8 cellular contexts compared by ENCODE assay signal in genomic region chr17:63834431-63835166, GRCh38. TPM values are rescaled to one million over a fixed set of nuclear protein-coding genes. Genes with fewer than 3 reads are reported as not detected.
DNase-seq lines count a peak whose midpoint lies in the region; ATAC-seq and TF ChIP-seq lines count a peak whose summit lies in the region.

No MANE protein-coding gene starts in this region.

- peaks cover 52% of the 10 kb centered on the region for H3K4me1 ChIP-seq in left ventricle myocardium inferior
- H3K4me1 ChIP-seq in naive thymus-derived CD4-positive, alpha-beta T cell (ENCODE audit: control insufficient read depth in 2 of 2, insufficient read depth in 2 of 2, low read length in 2 of 2), result peaks cover 23 to 42% of the 10 kb centered on the region in 2 donors

- H3K27me3 ChIP-seq in left ventricle myocardium inferior (ENCODE audit: low read depth), result no peaks in the 10 kb centered on the region
- H3K27me3 ChIP-seq in naive thymus-derived CD4-positive, alpha-beta T cell (ENCODE audit: control insufficient read depth in 2 of 2, insufficient read depth in 2 of 2, low read length in 2 of 2), result no peaks in the 10 kb centered on the region

- H3K4me3 Mint-ChIP-seq in activated CD8-positive, alpha-beta T cell treated with anti-CD3 and anti-CD28 coated beads for 36 hours, result no peak overlapping the region
- H3K4me3 Mint-ChIP-seq in endothelial cell (ENCODE audit: unreplicated experiment), result no peak overlapping the region
- H3K4me3 Mint-ChIP-seq in naive thymus-derived CD4-positive, alpha-beta T cell, result peak overlapping the region in 1 of 10 donors; percentile 37

- no peaks in the 10 kb centered on the region for H3K27me3 Mint-ChIP-seq in activated CD8-positive, alpha-beta T cell treated with anti-CD3 and anti-CD28 coated beads for 36 hours
- peaks cover 14% of the 10 kb centered on the region for H3K27me3 Mint-ChIP-seq in endothelial cell (ENCODE audit: unreplicated experiment)
- no peaks in the 10 kb centered on the region for H3K27me3 Mint-ChIP-seq in naive thymus-derived CD4-positive, alpha-beta T cell

- H3K9me3 Mint-ChIP-seq in activated CD8-positive, alpha-beta T cell treated with anti-CD3 and anti-CD28 coated beads for 36 hours, result no peaks in the 10 kb centered on the region
- H3K9me3 Mint-ChIP-seq in endothelial cell (ENCODE audit: unreplicated experiment), result no peaks in the 10 kb centered on the region
- no peaks in the 10 kb centered on the region for H3K9me3 Mint-ChIP-seq in naive thymus-derived CD4-positive, alpha-beta T cell

- H3K36me3 Mint-ChIP-seq in activated CD8-positive, alpha-beta T cell treated with anti-CD3 and anti-CD28 coated beads for 36 hours (ENCODE audit: low read depth), result peaks cover 56% of the 10 kb centered on the region
- H3K36me3 Mint-ChIP-seq in endothelial cell (ENCODE audit: low read depth, unreplicated experiment), result peaks cover 47% of the 10 kb centered on the region
- H3K36me3 Mint-ChIP-seq in naive thymus-derived CD4-positive, alpha-beta T cell, result peaks cover 8 to 48% (median 25%) of the 10 kb centered on the region in 5 donors

- peaks cover 78% of the 10 kb centered on the region for H3K36me3 ChIP-seq in left ventricle myocardium inferior
- H3K36me3 ChIP-seq in naive thymus-derived CD4-positive, alpha-beta T cell (ENCODE audit: control insufficient read depth in 2 of 3, insufficient read depth in 3 of 3, low read length in 3 of 3), result peaks cover 15 to 87% (median 18%) of the 10 kb centered on the region in 3 experiments

- peaks cover 47% of the 10 kb centered on the region for H3K4me1 Mint-ChIP-seq in activated CD8-positive, alpha-beta T cell treated with anti-CD3 and anti-CD28 coated beads for 36 hours (ENCODE audit: low read depth)
- H3K4me1 Mint-ChIP-seq in endothelial cell (ENCODE audit: unreplicated experiment), result peaks cover 25% of the 10 kb centered on the region
- peaks cover 21 to 77% (median 67%) of the 10 kb centered on the region in 7 donors for H3K4me1 Mint-ChIP-seq in naive thymus-derived CD4-positive, alpha-beta T cell

- H3K9me3 ChIP-seq in left ventricle myocardium inferior (replicated peaks), result no peaks in the 10 kb centered on the region
- no peaks in the 10 kb centered on the region for H3K9me3 ChIP-seq in naive thymus-derived CD4-positive, alpha-beta T cell (ENCODE audit: control insufficient read depth in 2 of 3, low read length in 3 of 3)

- CTCF ChIA-PET in activated CD8-positive, alpha-beta T cell treated with anti-CD3 and anti-CD28 coated beads for 36 hours (lab: Charles Lee), result interaction anchor here (0.7 to 4.0 kb wide), 16 partner anchors 9 to 171 kb away, joined by 3 to 15 read pairs (median 4); partner anchors contain the start of gene CCDC47
- CTCF ChIA-PET in naive thymus-derived CD4-positive, alpha-beta T cell (lab: Charles Lee), result interaction anchor here (0.6 to 1.7 kb wide), 14 partner anchors 9 to 357 kb away, joined by 3 to 5 read pairs (median 3); partner anchors contain the start of gene CCDC47

- no peak for DNase-seq in left ventricle myocardium inferior
- no peak for DNase-seq in Right ventricle myocardium inferior (ENCODE audit: missing footprints)
- DNase-seq in NCI-H82 (lab: John Stamatoyannopoulos, UW), result peak; percentile 83
- DNase-seq in activated CD8-positive, alpha-beta T cell treated with anti-CD3 and anti-CD28 coated beads for 36 hours, result peak; percentile 61
- peak; percentile 72 for DNase-seq in endothelial cell (ENCODE audit: low spot score)
- DNase-seq in naive thymus-derived CD4-positive, alpha-beta T cell, result peak in 8 of 9 donors; percentile 45 to 72 (median 61)
- no peak for DNase-seq in ureter (ENCODE audit: low spot score)

- POLR2A ChIA-PET in activated CD8-positive, alpha-beta T cell treated with anti-CD3 and anti-CD28 coated beads for 36 hours (lab: Charles Lee), result interaction anchor here (0.6 to 11.6 kb wide), 9 partner anchors 5 to 312 kb away, joined by 3 to 188 read pairs (median 3); partner anchors contain the start of gene SMARCD2
- POLR2A ChIA-PET in naive thymus-derived CD4-positive, alpha-beta T cell (lab: Charles Lee), result interaction anchor here (0.6 to 2.3 kb wide), 12 partner anchors 9 to 140 kb away, joined by 3 to 14 read pairs (median 4); partner anchors contain the start of gene LIMD2

- peak overlapping the region; percentile 69 for H3K27ac Mint-ChIP-seq in activated CD8-positive, alpha-beta T cell treated with anti-CD3 and anti-CD28 coated beads for 36 hours
- peak overlapping the region; percentile 13 for H3K27ac Mint-ChIP-seq in endothelial cell (ENCODE audit: unreplicated experiment)
- peak overlapping the region; percentile 26 to 86 (median 69) for H3K27ac Mint-ChIP-seq in naive thymus-derived CD4-positive, alpha-beta T cell

- no peak overlapping the region for H3K4me3 ChIP-seq in left ventricle myocardium inferior
- no peak overlapping the region for H3K4me3 ChIP-seq in naive thymus-derived CD4-positive, alpha-beta T cell (ENCODE audit: low read length)

- no peak for ATAC-seq in Right ventricle myocardium inferior
- ATAC-seq in HG03342 (IDR thresholded peaks at IDR 0.05; ENCODE audit: unreplicated experiment), result peak; percentile 66
- peak; percentile 83 for ATAC-seq in activated CD8-positive, alpha-beta T cell treated with anti-CD3 and anti-CD28 coated beads for 36 hours
- peak; percentile 95 for ATAC-seq in naive thymus-derived CD4-positive, alpha-beta T cell

- peak overlapping the region; percentile 50 for H3K27ac ChIP-seq in left ventricle myocardium inferior (replicated peaks)
- no peak overlapping the region for H3K27ac ChIP-seq in naive thymus-derived CD4-positive, alpha-beta T cell (ENCODE audit: low read depth, low read length)

- TF ChIP-seq CTCF in left ventricle myocardium inferior (IDR thresholded peaks at IDR 0.05; ENCODE audit: borderline replicate concordance), result peak; percentile 51
- peak; percentile 58 for TF ChIP-seq CTCF in activated CD8-positive, alpha-beta T cell treated with anti-CD3 and anti-CD28 coated beads for 36 hours (IDR thresholded peaks at IDR 0.05)
- TF ChIP-seq CTCF in endothelial cell (IDR thresholded peaks at IDR 0.05; ENCODE audit: unreplicated experiment), result no peak

- intact Hi-C loops in left ventricle myocardium inferior (cut with micrococcal nuclease) (no loop called here), Right ventricle myocardium inferior (cut with DNase I) (no loop called here)
- intact Hi-C loops in activated CD8-positive, alpha-beta T cell treated with anti-CD3 and anti-CD28 coated beads for 36 hours (cut with micrococcal nuclease), result loop anchor here (5.0 kb wide), 1 partner anchor 137 kb away; no protein-coding TSS in a partner anchor
- intact Hi-C loops in naive thymus-derived CD4-positive, alpha-beta T cell (cut with micrococcal nuclease), result loop anchor here in 1 of 2 donors (1.0 to 5.0 kb wide), 3 partner anchors 7 to 387 kb away; partner anchors contain the start of genes CYB561, FTSJ3 and PSMC5

RNA-seq across cellular contexts. Expression of gene FTSJ3, which starts 7.1 kb away (rescaled TPM):
- 36.7 TPM for total RNA-seq in left ventricle myocardium inferior
- total RNA-seq in Right ventricle myocardium inferior, result 34.2 TPM
- total RNA-seq in activated CD8-positive, alpha-beta T cell treated with anti-CD3 and anti-CD28 coated beads for 36 hours, result 10 to 100 TPM; 58.3 to 60.9 TPM
- 48.6 TPM for total RNA-seq in endothelial cell (ENCODE audit: unreplicated experiment)
- total RNA-seq in naive thymus-derived CD4-positive, alpha-beta T cell, result 10 to 100 TPM; 38.1 to 66.2 (median 55.8) TPM
- 10 to 100 TPM; 22.1 to 44.4 TPM for polyA plus RNA-seq in naive thymus-derived CD4-positive, alpha-beta T cell
- 56.7 TPM for total RNA-seq in ureter

RNA-seq across cellular contexts. Expression of gene PSMC5, which starts 7.4 kb away (rescaled TPM):
- total RNA-seq in left ventricle myocardium inferior (115 TPM), Right ventricle myocardium inferior (145 TPM), endothelial cell (ENCODE audit: unreplicated experiment) (124 TPM), ureter (121 TPM)
- 100 to 1,000 TPM; 155 to 157 TPM for total RNA-seq in activated CD8-positive, alpha-beta T cell treated with anti-CD3 and anti-CD28 coated beads for 36 hours
- 100 to 1,000 TPM in 3 of 5 experiments, 10 to 100 TPM in 2; 68.4 to 153 (median 105) TPM for total RNA-seq in naive thymus-derived CD4-positive, alpha-beta T cell
- polyA plus RNA-seq in naive thymus-derived CD4-positive, alpha-beta T cell, result 100 to 1,000 TPM; 153 to 162 TPM

RNA-seq across cellular contexts. Expression of gene SMARCD2, which starts 7.9 kb away (rescaled TPM):
- total RNA-seq in left ventricle myocardium inferior (21.0 TPM), Right ventricle myocardium inferior (29.2 TPM), endothelial cell (ENCODE audit: unreplicated experiment) (57.3 TPM), ureter (90.6 TPM)
- 100 to 1,000 TPM in 1 of 2 experiments, 10 to 100 TPM in 1; 99.4 to 103 TPM for total RNA-seq in activated CD8-positive, alpha-beta T cell treated with anti-CD3 and anti-CD28 coated beads for 36 hours
- 100 to 1,000 TPM; 102 to 148 (median 109) TPM for total RNA-seq in naive thymus-derived CD4-positive, alpha-beta T cell
- 100 to 1,000 TPM in 1 of 2 donors, 10 to 100 TPM in 1; 61.5 to 112 TPM for polyA plus RNA-seq in naive thymus-derived CD4-positive, alpha-beta T cell

RNA-seq across cellular contexts. Expression of gene CSH2, which starts 38.9 kb away (rescaled TPM):
- not detected for total RNA-seq in left ventricle myocardium inferior
- not detected for total RNA-seq in Right ventricle myocardium inferior
- total RNA-seq in activated CD8-positive, alpha-beta T cell treated with anti-CD3 and anti-CD28 coated beads for 36 hours, result not detected
- not detected for total RNA-seq in endothelial cell (ENCODE audit: unreplicated experiment)
- total RNA-seq in naive thymus-derived CD4-positive, alpha-beta T cell, result 1 to 10 TPM in 2 of 5 experiments, not detected in 3; 4.2 to 5.3 TPM
- polyA plus RNA-seq in naive thymus-derived CD4-positive, alpha-beta T cell, result not detected
- not detected for total RNA-seq in ureter

RNA-seq across cellular contexts. Expression of gene GH2, which starts 47.1 kb away (rescaled TPM):
- total RNA-seq in left ventricle myocardium inferior (not detected), Right ventricle myocardium inferior (not detected), endothelial cell (ENCODE audit: unreplicated experiment) (not detected), ureter (not detected)
- not detected for total RNA-seq in activated CD8-positive, alpha-beta T cell treated with anti-CD3 and anti-CD28 coated beads for 36 hours
- total RNA-seq in naive thymus-derived CD4-positive, alpha-beta T cell, result not detected
- polyA plus RNA-seq in naive thymus-derived CD4-positive, alpha-beta T cell, result not detected

Comparison
In these comparisons a context has a peak if more than half of its experiments do, and no peak if none do; other contexts are left out.
1. DNase-seq: peak in NCI-H82 (single experiment), activated CD8-positive, alpha-beta T cell treated with anti-CD3 and anti-CD28 coated beads for 36 hours (single experiment), endothelial cell (single experiment) and naive thymus-derived CD4-positive, alpha-beta T cell (8 of 9); none in left ventricle myocardium inferior (single experiment), Right ventricle myocardium inferior (single experiment) and ureter (single experiment).
2. H3K27ac Mint-ChIP-seq: peak in every context shown above with its lines; median percentile 69 in activated CD8-positive, alpha-beta T cell treated with anti-CD3 and anti-CD28 coated beads for 36 hours; 69 in naive thymus-derived CD4-positive, alpha-beta T cell; 13 in endothelial cell.